7 cellular contexts compared by ENCODE assay signal in the genomic region with DNA sequence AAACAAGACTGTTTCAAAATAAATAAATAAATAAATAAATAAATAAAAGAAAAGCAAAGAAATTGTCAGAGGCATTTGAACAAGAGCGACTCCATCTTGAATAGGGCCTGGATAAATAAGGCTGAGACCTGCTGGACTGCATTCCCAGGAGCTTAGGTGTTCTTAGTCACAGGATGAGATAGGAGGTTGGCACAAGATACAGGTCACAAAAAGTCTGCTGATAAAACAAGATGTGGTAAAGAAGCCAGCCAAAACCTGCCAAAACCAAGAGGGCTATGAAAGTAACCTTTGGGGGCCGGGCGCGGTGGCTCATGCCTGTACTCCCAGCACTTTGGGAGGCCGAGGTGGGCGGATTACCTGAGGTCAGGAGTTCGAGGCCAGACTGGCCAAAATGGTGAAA. TPM values are rescaled to one million over a fixed set of nuclear protein-coding genes. Genes with fewer than 3 reads are reported as not detected.
DNase-seq lines count a peak whose midpoint lies in the region; ATAC-seq and TF ChIP-seq lines count a peak whose summit lies in the region.
"Not testable (repeated sequence)": the region's sequence is repeated elsewhere in the genome, so short reads cannot be mapped to it uniquely, and the experiment has no call there.

No MANE protein-coding gene starts in this region.

- not testable (repeated sequence) for H3K4me3 ChIP-seq in HCT116 (replicated peaks in 1 of 2; ENCODE audit: low read depth in 1 of 2, low read length in 2 of 2); PC-9; epithelial cell of esophagus (ENCODE audit: low read length); prostate gland

- not testable (repeated sequence) for H3F3A ChIP-seq in PC-9 (ENCODE audit: insufficient read depth, low read depth)

- H3K4me1 ChIP-seq in HCT116 (ENCODE audit: control insufficient read depth in 1 of 2, insufficient read depth in 2 of 2, low read length in 2 of 2) (peaks cover 9 to 31% of the 10 kb centered on the region in 2 experiments; a peak in 3 of 4 replicates), PC-9 (replicated peaks; ENCODE audit: insufficient read depth) (peaks cover 12% of the 10 kb centered on the region)
- not testable (repeated sequence) for H3K4me1 ChIP-seq in prostate gland (replicated peaks)

- intact Hi-C loops in HCT116 (cut with micrococcal nuclease); prostate gland (cut with DNase I): not testable (repeated sequence)
- intact Hi-C loops in PC-9 (cut with micrococcal nuclease; ENCODE audit: unreplicated experiment): loop anchor here (1.0 kb wide), 1 partner anchor 23 kb away; a partner anchor contains a TSS

- H3K9me3 ChIP-seq in HCT116 (ENCODE audit: control insufficient read depth in 1 of 2, insufficient read depth in 1 of 2, low read depth in 1 of 2, low read length in 2 of 2); PC-9 (ENCODE audit: insufficient read depth, low read depth); prostate gland: not testable (repeated sequence)

- POLR2A ChIA-PET in HCT116 (lab: Charles Lee): not testable (repeated sequence)
- POLR2A ChIA-PET in PC-9 (lab: Charles Lee; ENCODE audit: unreplicated experiment): interaction anchor here (0.7 kb wide), 1 partner anchor 13 kb away, joined by 10 read pairs; no protein-coding TSS in a partner anchor

- H3K79me2 ChIP-seq in HCT116 (ENCODE audit: insufficient read depth, low read length); PC-9 (ENCODE audit: low read depth): not testable (repeated sequence)

- BruUV-seq in HCT116 (replicated peaks; lab: Mats Ljungman, UMichigan); PC-9 (replicated peaks; lab: Mats Ljungman, UMichigan): not testable (repeated sequence)

- peak; percentile 70 for ATAC-seq in HCT116

- not testable (repeated sequence) for H3K27ac ChIP-seq in HCT116 (ENCODE audit: low read depth, low read length); prostate gland
- peak overlapping the region; percentile 41 for H3K27ac ChIP-seq in PC-9

- not testable (repeated sequence) for TF ChIP-seq POLR2A in HCT116 (IDR thresholded peaks at IDR 0.05; ENCODE audit: borderline replicate concordance, extremely low read depth, insufficient read depth, insufficient read length); prostate gland (IDR thresholded peaks at IDR 0.05)

- DNase-seq in A172 (ENCODE audit: low spot score) (peak; percentile 41), HCT116 (ENCODE audit: low read depth, low spot score) (peak; percentile 51), PC-9 (peak; percentile 77 to 88), amniotic epithelial cell (ENCODE audit: low read depth) (peak; percentile 16), epithelial cell of esophagus (ENCODE audit: low read depth) (peak; percentile 91), kidney tubule cell (ENCODE audit: low spot score) (peak; percentile 54), prostate gland (ENCODE audit: low spot score) (peak; percentile 28)

- H3K9ac ChIP-seq in HCT116 (ENCODE audit: low read length): not testable (repeated sequence)

- CTCF ChIA-PET in HCT116 (lab: Charles Lee); PC-9 (lab: Charles Lee): not testable (repeated sequence)

- RAD21 ChIA-PET in HCT116 (lab: Charles Lee; ENCODE audit: low non-redundant PET in 1 of 2, low total read pairs in 2 of 2, uncharacterized antibody in 2 of 2, unreplicated experiment in 2 of 2): not testable (repeated sequence)

- not testable (repeated sequence) for TF ChIP-seq CTCF in HCT116 (IDR thresholded peaks at IDR 0.05 in 2 of 3, conservative IDR thresholded peaks at IDR 0.05 in 1 of 3; ENCODE audit: borderline replicate concordance in 1 of 3, insufficient read depth in 1 of 3, low read depth in 2 of 3, low read length in 2 of 3); PC-9 (conservative IDR thresholded peaks at IDR 0.05); epithelial cell of esophagus (IDR thresholded peaks at IDR 0.05; ENCODE audit: insufficient read depth, low read depth, low read length, missing control alignments); prostate gland (IDR thresholded peaks at IDR 0.05)

- H3K27me3 ChIP-seq in HCT116 (ENCODE audit: insufficient read depth, low read length); PC-9 (ENCODE audit: insufficient read depth, low read depth); prostate gland (replicated peaks; ENCODE audit: insufficient read depth): not testable (repeated sequence)

- 80% methylated on average over 7 of the region's 7 CpGs for WGBS in prostate gland

- H2AFZ ChIP-seq in HCT116 (ENCODE audit: low read depth, low read length, poor library complexity, severe bottlenecking): peak overlapping the region; percentile 80
- H2AFZ ChIP-seq in PC-9: not testable (repeated sequence)

- H3K36me3 ChIP-seq in HCT116 (ENCODE audit: control insufficient read depth in 1 of 2, insufficient read depth in 2 of 2, low read length in 2 of 2); PC-9 (ENCODE audit: low read depth); prostate gland: not testable (repeated sequence)

- H3K4me2 ChIP-seq in HCT116 (ENCODE audit: low read length): peak overlapping the region; percentile 42
- peak overlapping the region; percentile 40; the same call in 1 of the 2 replicates for H3K4me2 ChIP-seq in PC-9

- not testable (repeated sequence) for TF ChIP-seq RAD21 in HCT116 (IDR thresholded peaks at IDR 0.05; ENCODE audit: low read depth)

- H4K20me1 ChIP-seq in HCT116 (ENCODE audit: insufficient read depth); PC-9 (ENCODE audit: insufficient read depth): not testable (repeated sequence)

- H3K9me2 ChIP-seq in HCT116 (ENCODE audit: insufficient read depth); PC-9 (ENCODE audit: insufficient read depth): not testable (repeated sequence)

TF ChIP-seq in HCT116, 20 proteins besides CTCF, POLR2A, EP300 and RAD21:
- TF ChIP-seq CBX3 (IDR thresholded peaks at IDR 0.05; ENCODE audit: low read depth): peak; percentile 47; the same call in 1 of the 2 replicates
- TF ChIP-seq FOSL1 (IDR thresholded peaks at IDR 0.05; ENCODE audit: low read depth): peak; percentile 68
- peak; percentile 41 for TF ChIP-seq JUND (IDR thresholded peaks at IDR 0.05)
- peak; percentile 64 for TF ChIP-seq YY1 (IDR thresholded peaks at IDR 0.05; ENCODE audit: extremely low read depth, insufficient replicate concordance, low read depth, low read length)
- TF ChIP-seq EGR1 (IDR thresholded peaks at IDR 0.05; ENCODE audit: low read depth): peak; percentile 56; the same call in 1 of the 2 replicates
- TF ChIP-seq SP1 (IDR thresholded peaks at IDR 0.05; ENCODE audit: low read depth): peak; percentile 48
TF ChIP-seq in HCT116: peak in this region for 6; not testable (repeated sequence) for 14.

RNA-seq across cellular contexts. Expression of a gene that starts 23.0 kb away (rescaled TPM):
- 13.1 and 14.9 TPM in 2 replicates for total RNA-seq in A172 (2014; rRNA removed; shearing (Covaris generic))
- total RNA-seq in HCT116 (2021; ENCODE audit: unreplicated experiment): 28.2 TPM
- polyA plus RNA-seq in HCT116 (2012): 18.3 and 18.9 TPM in 2 replicates
- total RNA-seq in PC-9 (2021): 11.3 and 18.8 TPM in 2 replicates
- 10 to 100 TPM; 23.0 to 51.2 TPM for total RNA-seq in prostate gland

Comparison
In these comparisons a context has a peak if more than half of its experiments do, and no peak if none do; other contexts are left out.
1. DNase-seq: peak in every context shown above with its lines; median percentile 91 in epithelial cell of esophagus; 82 in PC-9; 54 in kidney tubule cell; 51 in HCT116; 41 in A172; 28 in prostate gland; 16 in amniotic epithelial cell.